In the genomic region with DNA sequence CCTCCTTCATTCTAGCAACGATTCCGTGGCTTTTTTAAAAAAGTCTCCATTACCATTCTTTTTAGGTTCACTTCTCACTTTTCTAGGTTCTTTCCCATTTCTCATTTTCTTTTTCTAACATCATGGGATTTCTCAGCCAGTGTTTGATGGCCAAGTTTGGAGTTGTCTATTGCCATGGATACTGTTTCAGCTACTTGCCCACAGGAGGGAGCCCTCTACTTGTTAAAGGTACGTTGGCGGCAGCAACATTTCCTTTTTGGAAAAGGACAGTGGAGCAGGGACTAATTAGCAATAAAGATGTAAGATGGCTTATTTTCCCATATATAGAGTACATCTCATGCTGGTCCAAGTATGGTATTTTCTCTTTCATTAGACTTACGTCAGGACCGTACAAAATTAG, we compare ENCODE assay signal across 1 cellular context.
TF ChIP-seq lines count a peak whose summit lies in the region.

No MANE protein-coding gene starts in this region.

TF ChIP-seq in GM23338, 12 proteins besides CTCF, POLR2A, EP300 and RAD21 (continued from another document):
- TF ChIP-seq, protein P1, sequence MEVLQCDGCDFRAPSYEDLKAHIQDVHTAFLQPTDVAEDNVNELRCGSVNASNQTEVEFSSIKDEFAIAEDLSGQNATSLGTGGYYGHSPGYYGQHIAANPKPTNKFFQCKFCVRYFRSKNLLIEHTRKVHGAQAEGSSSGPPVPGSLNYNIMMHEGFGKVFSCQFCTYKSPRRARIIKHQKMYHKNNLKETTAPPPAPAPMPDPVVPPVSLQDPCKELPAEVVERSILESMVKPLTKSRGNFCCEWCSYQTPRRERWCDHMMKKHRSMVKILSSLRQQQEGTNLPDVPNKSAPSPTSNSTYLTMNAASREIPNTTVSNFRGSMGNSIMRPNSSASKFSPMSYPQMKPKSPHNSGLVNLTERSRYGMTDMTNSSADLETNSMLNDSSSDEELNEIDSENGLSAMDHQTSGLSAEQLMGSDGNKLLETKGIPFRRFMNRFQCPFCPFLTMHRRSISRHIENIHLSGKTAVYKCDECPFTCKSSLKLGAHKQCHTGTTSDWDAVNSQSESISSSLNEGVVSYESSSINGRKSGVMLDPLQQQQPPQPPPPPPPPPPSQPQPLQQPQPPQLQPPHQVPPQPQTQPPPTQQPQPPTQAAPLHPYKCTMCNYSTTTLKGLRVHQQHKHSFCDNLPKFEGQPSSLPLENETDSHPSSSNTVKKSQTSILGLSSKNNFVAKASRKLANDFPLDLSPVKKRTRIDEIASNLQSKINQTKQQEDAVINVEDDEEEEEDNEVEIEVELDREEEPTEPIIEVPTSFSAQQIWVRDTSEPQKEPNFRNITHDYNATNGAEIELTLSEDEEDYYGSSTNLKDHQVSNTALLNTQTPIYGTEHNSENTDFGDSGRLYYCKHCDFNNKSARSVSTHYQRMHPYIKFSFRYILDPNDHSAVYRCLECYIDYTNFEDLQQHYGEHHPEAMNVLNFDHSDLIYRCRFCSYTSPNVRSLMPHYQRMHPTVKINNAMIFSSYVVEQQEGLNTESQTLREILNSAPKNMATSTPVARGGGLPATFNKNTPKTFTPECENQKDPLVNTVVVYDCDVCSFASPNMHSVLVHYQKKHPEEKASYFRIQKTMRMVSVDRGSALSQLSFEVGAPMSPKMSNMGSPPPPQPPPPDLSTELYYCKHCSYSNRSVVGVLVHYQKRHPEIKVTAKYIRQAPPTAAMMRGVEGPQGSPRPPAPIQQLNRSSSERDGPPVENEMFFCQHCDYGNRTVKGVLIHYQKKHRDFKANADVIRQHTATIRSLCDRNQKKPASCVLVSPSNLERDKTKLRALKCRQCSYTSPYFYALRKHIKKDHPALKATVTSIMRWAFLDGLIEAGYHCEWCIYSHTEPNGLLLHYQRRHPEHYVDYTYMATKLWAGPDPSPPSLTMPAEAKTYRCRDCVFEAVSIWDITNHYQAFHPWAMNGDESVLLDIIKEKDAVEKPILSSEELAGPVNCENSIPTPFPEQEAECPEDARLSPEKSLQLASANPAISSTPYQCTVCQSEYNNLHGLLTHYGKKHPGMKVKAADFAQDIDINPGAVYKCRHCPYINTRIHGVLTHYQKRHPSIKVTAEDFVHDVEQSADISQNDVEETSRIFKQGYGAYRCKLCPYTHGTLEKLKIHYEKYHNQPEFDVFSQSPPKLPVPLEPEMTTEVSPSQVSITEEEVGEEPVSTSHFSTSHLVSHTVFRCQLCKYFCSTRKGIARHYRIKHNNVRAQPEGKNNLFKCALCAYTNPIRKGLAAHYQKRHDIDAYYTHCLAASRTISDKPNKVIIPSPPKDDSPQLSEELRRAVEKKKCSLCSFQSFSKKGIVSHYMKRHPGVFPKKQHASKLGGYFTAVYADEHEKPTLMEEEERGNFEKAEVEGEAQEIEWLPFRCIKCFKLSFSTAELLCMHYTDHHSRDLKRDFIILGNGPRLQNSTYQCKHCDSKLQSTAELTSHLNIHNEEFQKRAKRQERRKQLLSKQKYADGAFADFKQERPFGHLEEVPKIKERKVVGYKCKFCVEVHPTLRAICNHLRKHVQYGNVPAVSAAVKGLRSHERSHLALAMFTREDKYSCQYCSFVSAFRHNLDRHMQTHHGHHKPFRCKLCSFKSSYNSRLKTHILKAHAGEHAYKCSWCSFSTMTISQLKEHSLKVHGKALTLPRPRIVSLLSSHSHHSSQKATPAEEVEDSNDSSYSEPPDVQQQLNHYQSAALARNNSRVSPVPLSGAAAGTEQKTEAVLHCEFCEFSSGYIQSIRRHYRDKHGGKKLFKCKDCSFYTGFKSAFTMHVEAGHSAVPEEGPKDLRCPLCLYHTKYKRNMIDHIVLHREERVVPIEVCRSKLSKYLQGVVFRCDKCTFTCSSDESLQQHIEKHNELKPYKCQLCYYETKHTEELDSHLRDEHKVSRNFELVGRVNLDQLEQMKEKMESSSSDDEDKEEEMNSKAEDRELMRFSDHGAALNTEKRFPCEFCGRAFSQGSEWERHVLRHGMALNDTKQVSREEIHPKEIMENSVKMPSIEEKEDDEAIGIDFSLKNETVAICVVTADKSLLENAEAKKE (CRISPR knock-in tag; IDR thresholded peaks at IDR 0.05): no peak
- TF ChIP-seq STAT1 (IDR thresholded peaks at IDR 0.05; ENCODE audit: unreplicated experiment) (no peak), ZNF114 (CRISPR knock-in tag; IDR thresholded peaks at IDR 0.05) (no peak), EZH2 (IDR thresholded peaks at IDR 0.05; ENCODE audit: low read depth, unreplicated experiment) (no peak), POLR2AphosphoS5 (IDR thresholded peaks at IDR 0.05; ENCODE audit: low read depth) (no peak), NANOG (IDR thresholded peaks at IDR 0.05; ENCODE audit: borderline replicate concordance) (no peak), ZNF331 (CRISPR knock-in tag; IDR thresholded peaks at IDR 0.05; ENCODE audit: low read depth) (no peak), JUNB (IDR thresholded peaks at IDR 0.05; ENCODE audit: unreplicated experiment) (no peak)
